Comparison of ENCODE assay signal across 8 cellular contexts in genomic region chr11:10309163-10310093, GRCh38. TPM values are rescaled to one million over a fixed set of nuclear protein-coding genes. Genes with fewer than 3 reads are reported as not detected.
DNase-seq lines count a peak whose midpoint lies in the region; ATAC-seq and TF ChIP-seq lines count a peak whose summit lies in the region.

No MANE protein-coding gene starts in this region.

- ATAC-seq in GM19395 (IDR thresholded peaks at IDR 0.05; ENCODE audit: unreplicated experiment), result no peak
- ATAC-seq in GM21737 (IDR thresholded peaks at IDR 0.05; ENCODE audit: unreplicated experiment), result no peak

- H3K36me3 Mint-ChIP-seq in endothelial cell (ENCODE audit: low read depth, unreplicated experiment), result peaks cover 18% of the 10 kb centered on the region
- no peaks in the 10 kb centered on the region for H3K36me3 Mint-ChIP-seq in nephron (ENCODE audit: low read depth)

- peak overlapping the region; percentile 98 for H3K27ac Mint-ChIP-seq in endothelial cell (ENCODE audit: unreplicated experiment)
- H3K27ac Mint-ChIP-seq in nephron, result no peak overlapping the region

- H3K9me3 Mint-ChIP-seq in endothelial cell (ENCODE audit: unreplicated experiment) (no peaks in the 10 kb centered on the region), nephron (no peaks in the 10 kb centered on the region)

- peak overlapping the region; percentile 42 for H3K4me3 Mint-ChIP-seq in endothelial cell (ENCODE audit: unreplicated experiment)
- H3K4me3 Mint-ChIP-seq in nephron, result peak overlapping the region in 2 of 3 experiments; percentile 31 to 44

- H3K4me1 Mint-ChIP-seq in endothelial cell (ENCODE audit: unreplicated experiment) (peaks cover 26% of the 10 kb centered on the region), nephron (peaks cover 35% of the 10 kb centered on the region)

- in situ Hi-C loops in Caki2 (cut with HindIII; ENCODE audit: low pct_unique_long_range_greater_than_20kb, low sequenced_read_pairs), result no loop called here

- DNase-seq in Caki2 (ENCODE audit: low read depth) (peak; percentile 74), NCI-H774 (lab: John Stamatoyannopoulos, UW) (peak; percentile 33), endothelial cell (ENCODE audit: low spot score) (no peak), hippocampal formation (lab: John Stamatoyannopoulos, UW) (no peak)
- no peak for DNase-seq in activated CD4-positive, alpha-beta T cell treated with anti-CD3 and anti-CD28 coated beads for 1 hour

- H3K27me3 Mint-ChIP-seq in endothelial cell (ENCODE audit: unreplicated experiment) (peaks cover 15% of the 10 kb centered on the region), nephron (ENCODE audit: low read depth) (peaks cover 52% of the 10 kb centered on the region)

- no peak for TF ChIP-seq CTCF in endothelial cell (IDR thresholded peaks at IDR 0.05; ENCODE audit: unreplicated experiment)
- no peak for TF ChIP-seq CTCF in nephron (IDR thresholded peaks at IDR 0.05; ENCODE audit: unreplicated experiment in 3 of 3)

RNA-seq across cellular contexts. Expression of gene ADM, which starts 4.6 kb away (rescaled TPM):
- 95.5 and 101 TPM in 2 replicates for total RNA-seq in Caki2 (2014; rRNA removed; shearing (Covaris generic); ENCODE audit: low replicate concordance)
- total RNA-seq in endothelial cell (ENCODE audit: unreplicated experiment), result 78.3 TPM

RNA-seq across cellular contexts. Expression of gene SBF2, which starts 15.4 kb away (rescaled TPM):
- total RNA-seq in Caki2 (2014; rRNA removed; shearing (Covaris generic); ENCODE audit: low replicate concordance), result 7.5 and 10.1 TPM in 2 replicates
- total RNA-seq in endothelial cell (ENCODE audit: unreplicated experiment), result 40.8 TPM

Comparison
In these comparisons a context has a peak if more than half of its experiments do, and no peak if none do; other contexts are left out.
1. DNase-seq: peak in Caki2 (single experiment) and NCI-H774 (single experiment); none in endothelial cell (single experiment), hippocampal formation (0 of 2) and activated CD4-positive, alpha-beta T cell treated with anti-CD3 and anti-CD28 coated beads for 1 hour (single experiment).